In the genomic region with DNA sequence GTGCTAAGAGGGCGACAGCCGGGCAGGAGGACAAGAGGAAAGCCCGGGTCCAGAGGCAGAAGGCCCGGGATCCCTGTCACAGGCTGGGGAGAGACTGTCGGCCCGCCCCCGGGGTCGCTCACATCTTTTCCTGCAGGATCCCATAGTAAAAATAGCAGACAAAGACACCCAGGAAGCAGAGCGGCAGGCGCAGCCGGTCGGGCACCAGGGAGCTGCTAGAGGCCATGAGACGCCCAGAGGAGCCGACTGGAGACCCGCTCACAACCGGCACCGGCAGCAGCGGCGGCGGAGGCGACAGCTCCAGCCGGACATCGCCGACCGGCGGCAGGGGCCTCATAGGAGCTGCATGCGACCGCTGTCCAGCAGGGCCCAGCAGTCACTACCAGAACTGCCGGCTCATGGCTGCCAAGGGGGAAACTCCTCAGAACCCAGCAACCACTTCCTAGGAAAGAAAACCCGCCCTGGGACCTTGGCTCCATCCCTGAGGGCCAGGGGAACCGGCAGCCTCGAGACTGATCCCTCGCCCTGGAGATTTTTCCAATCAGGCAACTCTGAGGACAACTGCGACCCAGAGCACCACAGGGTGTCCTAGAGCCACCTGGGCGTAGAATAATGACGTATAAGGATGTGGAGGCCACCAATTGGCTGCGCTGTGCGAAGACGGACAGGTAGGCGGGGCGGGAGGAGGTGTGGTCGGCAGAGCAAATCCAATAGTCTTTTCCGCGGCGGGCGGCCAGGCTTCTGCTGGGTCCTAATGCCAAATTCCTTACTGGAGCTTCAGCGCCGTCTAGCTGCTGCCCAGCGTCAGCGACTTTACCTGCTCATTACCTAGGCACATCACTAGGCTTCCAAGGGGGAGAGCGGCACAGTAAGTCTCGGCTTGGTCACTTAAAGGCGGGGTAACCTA, we compare ENCODE assay signal across 1 cellular context.
A peak's percentile ranks its signal among the peaks of the same experiment; 100 is the strongest.
TF ChIP-seq lines count a peak whose summit lies in the region.

A gene with protein sequence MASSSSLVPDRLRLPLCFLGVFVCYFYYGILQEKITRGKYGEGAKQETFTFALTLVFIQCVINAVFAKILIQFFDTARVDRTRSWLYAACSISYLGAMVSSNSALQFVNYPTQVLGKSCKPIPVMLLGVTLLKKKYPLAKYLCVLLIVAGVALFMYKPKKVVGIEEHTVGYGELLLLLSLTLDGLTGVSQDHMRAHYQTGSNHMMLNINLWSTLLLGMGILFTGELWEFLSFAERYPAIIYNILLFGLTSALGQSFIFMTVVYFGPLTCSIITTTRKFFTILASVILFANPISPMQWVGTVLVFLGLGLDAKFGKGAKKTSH (minus strand): TSS at position 357 of the 907 bp plus-strand sequence. CDS start 131 bp downstream, at position 226.

TF ChIP-seq in GM12878, 131 proteins besides CTCF, POLR2A, EP300 and RAD21 (continued from another document and continues in another):
- TF ChIP-seq, protein P1, sequence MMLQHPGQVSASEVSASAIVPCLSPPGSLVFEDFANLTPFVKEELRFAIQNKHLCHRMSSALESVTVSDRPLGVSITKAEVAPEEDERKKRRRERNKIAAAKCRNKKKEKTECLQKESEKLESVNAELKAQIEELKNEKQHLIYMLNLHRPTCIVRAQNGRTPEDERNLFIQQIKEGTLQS (IDR thresholded peaks at IDR 0.05; ENCODE audit: borderline replicate concordance, extremely low read depth, low read depth, low read length) = no peak; the same call in 1 of the 2 replicates
- TF ChIP-seq SMARCA5 (IDR thresholded peaks at IDR 0.05) (peak; percentile 97), IKZF2 (IDR thresholded peaks at IDR 0.05) (peak; percentile 74 to 82), NBN (IDR thresholded peaks at IDR 0.05) (peak; percentile 99), JUNB (IDR thresholded peaks at IDR 0.05) (peak; percentile 22; the same call in 1 of the 2 replicates), RUNX3 (IDR thresholded peaks at IDR 0.05; ENCODE audit: low read length) (peak; percentile 66), SUPT20H (IDR thresholded peaks at IDR 0.05; ENCODE audit: borderline replicate concordance, control insufficient read depth, low read depth, low read length) (no peak), KDM1A (IDR thresholded peaks at IDR 0.05; ENCODE audit: borderline replicate concordance) (no peak), TAF1 (IDR thresholded peaks at IDR 0.05; ENCODE audit: borderline replicate concordance, low read depth, low read length) (peak; percentile 70), CEBPB (IDR thresholded peaks at IDR 0.05; ENCODE audit: borderline replicate concordance in 1 of 2, low read depth in 2 of 2, low read length in 2 of 2) (no peak), NR2C1 (IDR thresholded peaks at IDR 0.05) (peak; percentile 49; the same call in 1 of the 2 replicates), CREB1 (IDR thresholded peaks at IDR 0.05; ENCODE audit: low read depth) (peak; percentile 99), ZNF207 (IDR thresholded peaks at IDR 0.05; ENCODE audit: borderline replicate concordance) (peak; percentile 100), KAT2A (conservative IDR thresholded peaks at IDR 0.05; ENCODE audit: control insufficient read depth, low read depth, low read length) (no peak), WRNIP1 (IDR thresholded peaks at IDR 0.05; ENCODE audit: borderline replicate concordance, low read depth, low read length) (no peak)
- TF ChIP-seq, protein P2, sequence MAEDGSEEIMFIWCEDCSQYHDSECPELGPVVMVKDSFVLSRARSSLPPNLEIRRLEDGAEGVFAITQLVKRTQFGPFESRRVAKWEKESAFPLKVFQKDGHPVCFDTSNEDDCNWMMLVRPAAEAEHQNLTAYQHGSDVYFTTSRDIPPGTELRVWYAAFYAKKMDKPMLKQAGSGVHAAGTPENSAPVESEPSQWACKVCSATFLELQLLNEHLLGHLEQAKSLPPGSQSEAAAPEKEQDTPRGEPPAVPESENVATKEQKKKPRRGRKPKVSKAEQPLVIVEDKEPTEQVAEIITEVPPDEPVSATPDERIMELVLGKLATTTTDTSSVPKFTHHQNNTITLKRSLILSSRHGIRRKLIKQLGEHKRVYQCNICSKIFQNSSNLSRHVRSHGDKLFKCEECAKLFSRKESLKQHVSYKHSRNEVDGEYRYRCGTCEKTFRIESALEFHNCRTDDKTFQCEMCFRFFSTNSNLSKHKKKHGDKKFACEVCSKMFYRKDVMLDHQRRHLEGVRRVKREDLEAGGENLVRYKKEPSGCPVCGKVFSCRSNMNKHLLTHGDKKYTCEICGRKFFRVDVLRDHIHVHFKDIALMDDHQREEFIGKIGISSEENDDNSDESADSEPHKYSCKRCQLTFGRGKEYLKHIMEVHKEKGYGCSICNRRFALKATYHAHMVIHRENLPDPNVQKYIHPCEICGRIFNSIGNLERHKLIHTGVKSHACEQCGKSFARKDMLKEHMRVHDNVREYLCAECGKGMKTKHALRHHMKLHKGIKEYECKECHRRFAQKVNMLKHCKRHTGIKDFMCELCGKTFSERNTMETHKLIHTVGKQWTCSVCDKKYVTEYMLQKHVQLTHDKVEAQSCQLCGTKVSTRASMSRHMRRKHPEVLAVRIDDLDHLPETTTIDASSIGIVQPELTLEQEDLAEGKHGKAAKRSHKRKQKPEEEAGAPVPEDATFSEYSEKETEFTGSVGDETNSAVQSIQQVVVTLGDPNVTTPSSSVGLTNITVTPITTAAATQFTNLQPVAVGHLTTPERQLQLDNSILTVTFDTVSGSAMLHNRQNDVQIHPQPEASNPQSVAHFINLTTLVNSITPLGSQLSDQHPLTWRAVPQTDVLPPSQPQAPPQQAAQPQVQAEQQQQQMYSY (CRISPR knock-in tag; IDR thresholded peaks at IDR 0.05) = no peak
- TF ChIP-seq, protein P3, sequence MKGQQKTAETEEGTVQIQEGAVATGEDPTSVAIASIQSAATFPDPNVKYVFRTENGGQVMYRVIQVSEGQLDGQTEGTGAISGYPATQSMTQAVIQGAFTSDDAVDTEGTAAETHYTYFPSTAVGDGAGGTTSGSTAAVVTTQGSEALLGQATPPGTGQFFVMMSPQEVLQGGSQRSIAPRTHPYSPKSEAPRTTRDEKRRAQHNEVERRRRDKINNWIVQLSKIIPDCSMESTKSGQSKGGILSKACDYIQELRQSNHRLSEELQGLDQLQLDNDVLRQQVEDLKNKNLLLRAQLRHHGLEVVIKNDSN (IDR thresholded peaks at IDR 0.05; ENCODE audit: borderline replicate concordance, extremely low read length, insufficient read depth, low read depth, low read length) = peak; percentile 23
- TF ChIP-seq, protein P4, sequence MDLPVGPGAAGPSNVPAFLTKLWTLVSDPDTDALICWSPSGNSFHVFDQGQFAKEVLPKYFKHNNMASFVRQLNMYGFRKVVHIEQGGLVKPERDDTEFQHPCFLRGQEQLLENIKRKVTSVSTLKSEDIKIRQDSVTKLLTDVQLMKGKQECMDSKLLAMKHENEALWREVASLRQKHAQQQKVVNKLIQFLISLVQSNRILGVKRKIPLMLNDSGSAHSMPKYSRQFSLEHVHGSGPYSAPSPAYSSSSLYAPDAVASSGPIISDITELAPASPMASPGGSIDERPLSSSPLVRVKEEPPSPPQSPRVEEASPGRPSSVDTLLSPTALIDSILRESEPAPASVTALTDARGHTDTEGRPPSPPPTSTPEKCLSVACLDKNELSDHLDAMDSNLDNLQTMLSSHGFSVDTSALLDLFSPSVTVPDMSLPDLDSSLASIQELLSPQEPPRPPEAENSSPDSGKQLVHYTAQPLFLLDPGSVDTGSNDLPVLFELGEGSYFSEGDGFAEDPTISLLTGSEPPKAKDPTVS (IDR thresholded peaks at IDR 0.05; ENCODE audit: low read depth, low read length) = no peak
- TF ChIP-seq, protein P5, sequence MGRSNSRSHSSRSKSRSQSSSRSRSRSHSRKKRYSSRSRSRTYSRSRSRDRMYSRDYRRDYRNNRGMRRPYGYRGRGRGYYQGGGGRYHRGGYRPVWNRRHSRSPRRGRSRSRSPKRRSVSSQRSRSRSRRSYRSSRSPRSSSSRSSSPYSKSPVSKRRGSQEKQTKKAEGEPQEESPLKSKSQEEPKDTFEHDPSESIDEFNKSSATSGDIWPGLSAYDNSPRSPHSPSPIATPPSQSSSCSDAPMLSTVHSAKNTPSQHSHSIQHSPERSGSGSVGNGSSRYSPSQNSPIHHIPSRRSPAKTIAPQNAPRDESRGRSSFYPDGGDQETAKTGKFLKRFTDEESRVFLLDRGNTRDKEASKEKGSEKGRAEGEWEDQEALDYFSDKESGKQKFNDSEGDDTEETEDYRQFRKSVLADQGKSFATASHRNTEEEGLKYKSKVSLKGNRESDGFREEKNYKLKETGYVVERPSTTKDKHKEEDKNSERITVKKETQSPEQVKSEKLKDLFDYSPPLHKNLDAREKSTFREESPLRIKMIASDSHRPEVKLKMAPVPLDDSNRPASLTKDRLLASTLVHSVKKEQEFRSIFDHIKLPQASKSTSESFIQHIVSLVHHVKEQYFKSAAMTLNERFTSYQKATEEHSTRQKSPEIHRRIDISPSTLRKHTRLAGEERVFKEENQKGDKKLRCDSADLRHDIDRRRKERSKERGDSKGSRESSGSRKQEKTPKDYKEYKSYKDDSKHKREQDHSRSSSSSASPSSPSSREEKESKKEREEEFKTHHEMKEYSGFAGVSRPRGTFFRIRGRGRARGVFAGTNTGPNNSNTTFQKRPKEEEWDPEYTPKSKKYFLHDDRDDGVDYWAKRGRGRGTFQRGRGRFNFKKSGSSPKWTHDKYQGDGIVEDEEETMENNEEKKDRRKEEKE (IDR thresholded peaks at IDR 0.05) = no peak
- TF ChIP-seq, protein P6, sequence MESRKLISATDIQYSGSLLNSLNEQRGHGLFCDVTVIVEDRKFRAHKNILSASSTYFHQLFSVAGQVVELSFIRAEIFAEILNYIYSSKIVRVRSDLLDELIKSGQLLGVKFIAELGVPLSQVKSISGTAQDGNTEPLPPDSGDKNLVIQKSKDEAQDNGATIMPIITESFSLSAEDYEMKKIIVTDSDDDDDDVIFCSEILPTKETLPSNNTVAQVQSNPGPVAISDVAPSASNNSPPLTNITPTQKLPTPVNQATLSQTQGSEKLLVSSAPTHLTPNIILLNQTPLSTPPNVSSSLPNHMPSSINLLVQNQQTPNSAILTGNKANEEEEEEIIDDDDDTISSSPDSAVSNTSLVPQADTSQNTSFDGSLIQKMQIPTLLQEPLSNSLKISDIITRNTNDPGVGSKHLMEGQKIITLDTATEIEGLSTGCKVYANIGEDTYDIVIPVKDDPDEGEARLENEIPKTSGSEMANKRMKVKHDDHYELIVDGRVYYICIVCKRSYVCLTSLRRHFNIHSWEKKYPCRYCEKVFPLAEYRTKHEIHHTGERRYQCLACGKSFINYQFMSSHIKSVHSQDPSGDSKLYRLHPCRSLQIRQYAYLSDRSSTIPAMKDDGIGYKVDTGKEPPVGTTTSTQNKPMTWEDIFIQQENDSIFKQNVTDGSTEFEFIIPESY (IDR thresholded peaks at IDR 0.05) = peak; percentile 97
- TF ChIP-seq, protein P7, sequence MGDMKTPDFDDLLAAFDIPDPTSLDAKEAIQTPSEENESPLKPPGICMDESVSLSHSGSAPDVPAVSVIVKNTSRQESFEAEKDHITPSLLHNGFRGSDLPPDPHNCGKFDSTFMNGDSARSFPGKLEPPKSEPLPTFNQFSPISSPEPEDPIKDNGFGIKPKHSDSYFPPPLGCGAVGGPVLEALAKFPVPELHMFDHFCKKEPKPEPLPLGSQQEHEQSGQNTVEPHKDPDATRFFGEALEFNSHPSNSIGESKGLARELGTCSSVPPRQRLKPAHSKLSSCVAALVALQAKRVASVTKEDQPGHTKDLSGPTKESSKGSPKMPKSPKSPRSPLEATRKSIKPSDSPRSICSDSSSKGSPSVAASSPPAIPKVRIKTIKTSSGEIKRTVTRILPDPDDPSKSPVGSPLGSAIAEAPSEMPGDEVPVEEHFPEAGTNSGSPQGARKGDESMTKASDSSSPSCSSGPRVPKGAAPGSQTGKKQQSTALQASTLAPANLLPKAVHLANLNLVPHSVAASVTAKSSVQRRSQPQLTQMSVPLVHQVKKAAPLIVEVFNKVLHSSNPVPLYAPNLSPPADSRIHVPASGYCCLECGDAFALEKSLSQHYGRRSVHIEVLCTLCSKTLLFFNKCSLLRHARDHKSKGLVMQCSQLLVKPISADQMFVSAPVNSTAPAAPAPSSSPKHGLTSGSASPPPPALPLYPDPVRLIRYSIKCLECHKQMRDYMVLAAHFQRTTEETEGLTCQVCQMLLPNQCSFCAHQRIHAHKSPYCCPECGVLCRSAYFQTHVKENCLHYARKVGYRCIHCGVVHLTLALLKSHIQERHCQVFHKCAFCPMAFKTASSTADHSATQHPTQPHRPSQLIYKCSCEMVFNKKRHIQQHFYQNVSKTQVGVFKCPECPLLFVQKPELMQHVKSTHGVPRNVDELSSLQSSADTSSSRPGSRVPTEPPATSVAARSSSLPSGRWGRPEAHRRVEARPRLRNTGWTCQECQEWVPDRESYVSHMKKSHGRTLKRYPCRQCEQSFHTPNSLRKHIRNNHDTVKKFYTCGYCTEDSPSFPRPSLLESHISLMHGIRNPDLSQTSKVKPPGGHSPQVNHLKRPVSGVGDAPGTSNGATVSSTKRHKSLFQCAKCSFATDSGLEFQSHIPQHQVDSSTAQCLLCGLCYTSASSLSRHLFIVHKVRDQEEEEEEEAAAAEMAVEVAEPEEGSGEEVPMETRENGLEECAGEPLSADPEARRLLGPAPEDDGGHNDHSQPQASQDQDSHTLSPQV (IDR thresholded peaks at IDR 0.05) = peak; percentile 94
- TF ChIP-seq, protein P8, sequence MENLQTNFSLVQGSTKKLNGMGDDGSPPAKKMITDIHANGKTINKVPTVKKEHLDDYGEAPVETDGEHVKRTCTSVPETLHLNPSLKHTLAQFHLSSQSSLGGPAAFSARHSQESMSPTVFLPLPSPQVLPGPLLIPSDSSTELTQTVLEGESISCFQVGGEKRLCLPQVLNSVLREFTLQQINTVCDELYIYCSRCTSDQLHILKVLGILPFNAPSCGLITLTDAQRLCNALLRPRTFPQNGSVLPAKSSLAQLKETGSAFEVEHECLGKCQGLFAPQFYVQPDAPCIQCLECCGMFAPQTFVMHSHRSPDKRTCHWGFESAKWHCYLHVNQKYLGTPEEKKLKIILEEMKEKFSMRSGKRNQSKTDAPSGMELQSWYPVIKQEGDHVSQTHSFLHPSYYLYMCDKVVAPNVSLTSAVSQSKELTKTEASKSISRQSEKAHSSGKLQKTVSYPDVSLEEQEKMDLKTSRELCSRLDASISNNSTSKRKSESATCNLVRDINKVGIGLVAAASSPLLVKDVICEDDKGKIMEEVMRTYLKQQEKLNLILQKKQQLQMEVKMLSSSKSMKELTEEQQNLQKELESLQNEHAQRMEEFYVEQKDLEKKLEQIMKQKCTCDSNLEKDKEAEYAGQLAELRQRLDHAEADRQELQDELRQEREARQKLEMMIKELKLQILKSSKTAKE (IDR thresholded peaks at IDR 0.05; ENCODE audit: low read depth, poor library complexity, severe bottlenecking) = peak; percentile 84
- TF ChIP-seq, protein P9, sequence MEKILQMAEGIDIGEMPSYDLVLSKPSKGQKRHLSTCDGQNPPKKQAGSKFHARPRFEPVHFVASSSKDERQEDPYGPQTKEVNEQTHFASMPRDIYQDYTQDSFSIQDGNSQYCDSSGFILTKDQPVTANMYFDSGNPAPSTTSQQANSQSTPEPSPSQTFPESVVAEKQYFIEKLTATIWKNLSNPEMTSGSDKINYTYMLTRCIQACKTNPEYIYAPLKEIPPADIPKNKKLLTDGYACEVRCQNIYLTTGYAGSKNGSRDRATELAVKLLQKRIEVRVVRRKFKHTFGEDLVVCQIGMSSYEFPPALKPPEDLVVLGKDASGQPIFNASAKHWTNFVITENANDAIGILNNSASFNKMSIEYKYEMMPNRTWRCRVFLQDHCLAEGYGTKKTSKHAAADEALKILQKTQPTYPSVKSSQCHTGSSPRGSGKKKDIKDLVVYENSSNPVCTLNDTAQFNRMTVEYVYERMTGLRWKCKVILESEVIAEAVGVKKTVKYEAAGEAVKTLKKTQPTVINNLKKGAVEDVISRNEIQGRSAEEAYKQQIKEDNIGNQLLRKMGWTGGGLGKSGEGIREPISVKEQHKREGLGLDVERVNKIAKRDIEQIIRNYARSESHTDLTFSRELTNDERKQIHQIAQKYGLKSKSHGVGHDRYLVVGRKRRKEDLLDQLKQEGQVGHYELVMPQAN (conservative IDR thresholded peaks at IDR 0.05) = peak; percentile 81
